11 cellular contexts compared by ENCODE assay signal in the genomic region with DNA sequence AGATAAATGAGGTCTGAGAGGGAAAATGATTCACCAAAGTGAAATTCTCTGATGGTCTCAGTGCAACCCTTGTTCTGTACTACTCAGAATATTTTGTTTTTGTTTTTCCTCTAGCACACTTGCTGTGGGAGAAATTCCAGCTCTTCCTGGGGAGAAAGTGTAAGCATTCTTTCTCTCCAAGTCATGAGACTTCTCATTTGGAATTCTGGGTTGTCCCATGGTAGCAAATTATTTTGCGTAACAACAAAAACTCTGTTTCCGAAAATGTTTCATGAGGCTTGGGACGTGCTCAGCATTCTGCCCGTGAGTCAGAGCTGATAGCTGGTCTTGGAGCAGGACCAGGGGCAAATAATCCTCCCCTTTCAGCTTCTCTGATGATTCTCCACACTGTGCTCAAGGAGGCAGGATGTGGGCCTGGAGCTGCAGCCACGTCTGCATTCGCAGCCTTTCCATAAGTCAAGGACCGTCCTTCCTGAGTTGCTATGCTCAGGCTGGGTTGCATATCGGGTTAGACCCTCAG.
DNase-seq lines count a peak whose midpoint lies in the region; ATAC-seq lines count a peak whose summit lies in the region.
"Had no signal": no experiment of that assay in that cellular context is flagged by ENCODE, and none has a peak within 500 bp of the region (broad histone marks: within the 10 kb centered on the region; RNA-seq: fewer than 3 reads in every experiment).

No MANE protein-coding gene starts in this region.

- ATAC-seq in Right ventricle myocardium inferior (peak; percentile 86), aorta (ENCODE audit: low FRiP score) (peak; percentile 89)
- ATAC-seq in activated T-cell treated with anti-CD3 and anti-CD28 coated beads, Interleukin-2, amount 50 U/mL, for 4 hours = no peak
- ATAC-seq: activated T-helper 17 cell treated with anti-CD3 and anti-CD28 coated beads, Interleukin-2, amount 50 U/mL, for 72 hours; stimulated activated naive B cell treated with anti-CD40 and anti-IgM and Interleukin-4, amounts not matched to agents 10 μg/mL and 1 μg/mL and 100 μg/mL, for 72 hours had no signal

- H3K36me3 Mint-ChIP-seq in activated T-cell treated with anti-CD3 and anti-CD28 coated beads, Interleukin-2, amount 50 U/mL, for 4 hours (ENCODE audit: insufficient read depth) = no peaks in the 10 kb centered on the region
- H3K36me3 Mint-ChIP-seq: stimulated activated naive B cell treated with anti-CD40 and anti-IgM and Interleukin-4, amounts not matched to agents 10 μg/mL and 1 μg/mL and 100 μg/mL, for 72 hours had no signal

- H3K4me3 ChIP-seq in aorta (ENCODE audit: low read length in 2 of 2) = no peak overlapping the region

- H3K4me3 Mint-ChIP-seq in activated T-cell treated with anti-CD3 and anti-CD28 coated beads, Interleukin-2, amount 50 U/mL, for 4 hours = no peak overlapping the region
- H3K4me3 Mint-ChIP-seq: activated T-helper 17 cell treated with anti-CD3 and anti-CD28 coated beads, Interleukin-2, amount 50 U/mL, for 72 hours; stimulated activated naive B cell treated with anti-CD40 and anti-IgM and Interleukin-4, amounts not matched to agents 10 μg/mL and 1 μg/mL and 100 μg/mL, for 72 hours had no signal

- peaks cover 2% of the 10 kb centered on the region for H3K27me3 Mint-ChIP-seq in activated T-cell treated with anti-CD3 and anti-CD28 coated beads, Interleukin-2, amount 50 U/mL, for 4 hours (ENCODE audit: low read depth)
- H3K27me3 Mint-ChIP-seq: stimulated activated naive B cell treated with anti-CD40 and anti-IgM and Interleukin-4, amounts not matched to agents 10 μg/mL and 1 μg/mL and 100 μg/mL, for 72 hours had no signal

- H3K4me1 Mint-ChIP-seq in activated T-cell treated with anti-CD3 and anti-CD28 coated beads, Interleukin-2, amount 50 U/mL, for 4 hours (ENCODE audit: low read depth) = peaks cover 5% of the 10 kb centered on the region
- H3K4me1 Mint-ChIP-seq: activated T-helper 17 cell treated with anti-CD3 and anti-CD28 coated beads, Interleukin-2, amount 50 U/mL, for 72 hours had no signal

- no peaks in the 10 kb centered on the region for H3K4me1 ChIP-seq in aorta (ENCODE audit: control insufficient read depth in 1 of 2, insufficient read depth in 2 of 2, low read length in 2 of 2)

- H3K27me3 ChIP-seq in aorta (ENCODE audit: control insufficient read depth in 1 of 2, insufficient read depth in 2 of 2, low read length in 1 of 2) = no peaks in the 10 kb centered on the region

- no peaks in the 10 kb centered on the region for H3K9me3 ChIP-seq in aorta (ENCODE audit: control insufficient read depth, low read length)

- WGBS in aorta, 2 donors = 18 to 20% methylated on average over 8 of the region's 8 CpGs

- peak overlapping the region in 1 of 2 donors; percentile 82 for H3K27ac ChIP-seq in aorta (ENCODE audit: low read depth in 1 of 2, low read length in 2 of 2)
- H3K27ac ChIP-seq: 22Rv1 had no signal

- H3K9me3 Mint-ChIP-seq in activated T-cell treated with anti-CD3 and anti-CD28 coated beads, Interleukin-2, amount 50 U/mL, for 4 hours = no peaks in the 10 kb centered on the region
- H3K9me3 Mint-ChIP-seq: activated T-helper 17 cell treated with anti-CD3 and anti-CD28 coated beads, Interleukin-2, amount 50 U/mL, for 72 hours; stimulated activated naive B cell treated with anti-CD40 and anti-IgM and Interleukin-4, amounts not matched to agents 10 μg/mL and 1 μg/mL and 100 μg/mL, for 72 hours had no signal

- intact Hi-C loops in Right ventricle myocardium inferior (cut with DNase I) (no loop called here), cardiac septum (cut with DNase I) (no loop called here), aorta (cut with DNase I) (loop anchor here in 1 of 2 donors (10.0 kb wide), 1 partner anchor 918 kb away; the partner anchor contains the start of gene DNAJB11)

- H3K36me3 ChIP-seq in aorta (ENCODE audit: control insufficient read depth in 1 of 2, insufficient read depth in 2 of 2, low read length in 1 of 2) = no peaks in the 10 kb centered on the region

- DNase-seq in Right ventricle myocardium inferior (ENCODE audit: missing footprints) = no peak
- DNase-seq in cardiac septum (ENCODE audit: low spot score) = no peak
- peak; percentile 98 for DNase-seq in fibroblast of gingiva (ENCODE audit: low read depth)
- DNase-seq in myocyte (ENCODE audit: low read depth) = peak; percentile 91
- DNase-seq in aorta = peak; percentile 82 to 83
- no peak for DNase-seq in stimulated activated CD4-positive, alpha-beta T cell treated with anti-CD3 and anti-CD28 coated beads, Interleukin-4, amount 100 ng/mL, for 24 hours
- DNase-seq in HK-2 (ENCODE audit: unreplicated experiment) = no peak
- no peak for DNase-seq in activated T-cell treated with anti-CD3 and anti-CD28 coated beads, Interleukin-2, amount 50 U/mL, for 4 hours
- DNase-seq: stimulated activated naive B cell treated with anti-CD40 and anti-IgM and Interleukin-4, amounts not matched to agents 10 μg/mL and 1 μg/mL and 100 μg/mL, for 72 hours had no signal

Comparison
In these comparisons a context has a peak if more than half of its experiments do, and no peak if none do; other contexts are left out.
1. ATAC-seq: peak in Right ventricle myocardium inferior (single experiment) and aorta (single experiment); none in activated T-cell treated with anti-CD3 and anti-CD28 coated beads, Interleukin-2, amount 50 U/mL, for 4 hours (0 of 2).
2. DNase-seq: peak in fibroblast of gingiva (single experiment), myocyte (single experiment) and aorta (2 of 2); none in Right ventricle myocardium inferior (single experiment), cardiac septum (single experiment), stimulated activated CD4-positive, alpha-beta T cell treated with anti-CD3 and anti-CD28 coated beads, Interleukin-4, amount 100 ng/mL, for 24 hours (single experiment), HK-2 (single experiment) and activated T-cell treated with anti-CD3 and anti-CD28 coated beads, Interleukin-2, amount 50 U/mL, for 4 hours (single experiment).